In genomic region chr2:69062307-69062706, GRCh38 we compare ENCODE assay signal across 1 cellular context.
TF ChIP-seq lines count a peak whose summit lies in the region.

No MANE protein-coding gene starts in this region.

TF ChIP-seq in HepG2, 621 proteins besides CTCF, POLR2A, EP300 and RAD21 (continued from another document):
- TF ChIP-seq ZNF687 (CRISPR knock-in tag; IDR thresholded peaks at IDR 0.05) (no peak), RNF2 (conservative IDR thresholded peaks at IDR 0.05; ENCODE audit: low read depth) (no peak), ZNF580 (CRISPR knock-in tag; IDR thresholded peaks at IDR 0.05; ENCODE audit: borderline replicate concordance, low read depth) (no peak), ZNF746 (CRISPR knock-in tag; IDR thresholded peaks at IDR 0.05) (no peak), CHD2 (IDR thresholded peaks at IDR 0.05; ENCODE audit: low read depth, low read length) (no peak)
